ENCODE assay signal across 22 cellular contexts in genomic region chr6:87184762-87185250, GRCh38. TPM values are rescaled to one million over a fixed set of nuclear protein-coding genes. Genes with fewer than 3 reads are reported as not detected.
A peak's percentile ranks its signal among the peaks of the same experiment; 100 is the strongest.
DNase-seq lines count a peak whose midpoint lies in the region; TF ChIP-seq lines count a peak whose summit lies in the region.
"Had no signal": no experiment of that assay in that cellular context is flagged by ENCODE, and none has a peak within 500 bp of the region (broad histone marks: within the 10 kb centered on the region; RNA-seq: fewer than 3 reads in every experiment).

No MANE protein-coding gene starts in this region.

- H3K4me1 ChIP-seq in colonic mucosa = no peaks in the 10 kb centered on the region
- H3K4me1 ChIP-seq: upper lobe of right lung had no signal

- H3K27ac ChIP-seq in colonic mucosa = no peak overlapping the region
- H3K27ac ChIP-seq: esophagus muscularis mucosa, psoas muscle, skin epidermis, upper lobe of right lung had no signal

- no peaks in the 10 kb centered on the region for H3K27me3 Mint-ChIP-seq in activated naive CD4-positive, alpha-beta T cell treated with anti-CD3 and anti-CD28 coated beads, Interleukin-2, amount 50 U/mL, for 24 hours
- no peaks in the 10 kb centered on the region for H3K27me3 Mint-ChIP-seq in type B pancreatic cell
- H3K27me3 Mint-ChIP-seq: B cell, T-cell had no signal

- H3K36me3 Mint-ChIP-seq in activated naive CD4-positive, alpha-beta T cell treated with anti-CD3 and anti-CD28 coated beads, Interleukin-2, amount 50 U/mL, for 24 hours = peaks cover 19% of the 10 kb centered on the region
- peaks cover 9% of the 10 kb centered on the region for H3K36me3 Mint-ChIP-seq in type B pancreatic cell

- TF ChIP-seq POLR2A in erythroblast (IDR thresholded peaks at IDR 0.05; ENCODE audit: low read length) = no peak

- TF ChIP-seq CTCF in type B pancreatic cell (conservative IDR thresholded peaks at IDR 0.05) = no peak
- TF ChIP-seq CTCF in colonic mucosa (IDR thresholded peaks at IDR 0.05) = no peak

- no peaks in the 10 kb centered on the region for H3K27me3 ChIP-seq in colonic mucosa
- H3K27me3 ChIP-seq: esophagus muscularis mucosa, upper lobe of right lung had no signal

- H3K4me3 Mint-ChIP-seq in activated naive CD4-positive, alpha-beta T cell treated with anti-CD3 and anti-CD28 coated beads, Interleukin-2, amount 50 U/mL, for 24 hours = no peak overlapping the region
- peak overlapping the region; percentile 32 for H3K4me3 Mint-ChIP-seq in type B pancreatic cell
- H3K4me3 Mint-ChIP-seq: B cell, nephron progenitor cell, T-cell had no signal

- intact Hi-C loops in colonic mucosa (cut with DNase I) = no loop called here

- DNase-seq in DMS153 treated with DMSO at 0.1 percent for 48 hours (lab: John Stamatoyannopoulos, UW; ENCODE audit: unreplicated experiment) (peak; percentile 11), DMS153 (lab: John Stamatoyannopoulos, UW) (no peak), erythroblast (lab: John Stamatoyannopoulos, UW) (peak; percentile 4 to 19), type B pancreatic cell (ENCODE audit: extremely low spot score, unreplicated experiment) (no peak), GM19240 (ENCODE audit: insufficient read length, low spot score) (no peak), colonic mucosa (no peak)
- DNase-seq in activated naive CD4-positive, alpha-beta T cell treated with Interleukin-2 at 50 U/mL for 16 hours = no peak
- DNase-seq: 8988T; activated CD8-positive, alpha-beta memory T cell treated with anti-CD3 and anti-CD28 coated beads for 24 hours; amygdala; Karpas-422; NCI-H1436 treated with DMSO at 0.1 percent for 48 hours; NCI-H510A treated with DMSO at 0.1 percent for 48 hours; nephron progenitor cell; psoas muscle; stimulated activated CD4-positive, alpha-beta T cell treated with anti-CD3 and anti-CD28 coated beads, Interleukin-2, amount 100 ng/mL, for 48 hours; T-cell; upper lobe of right lung had no signal

- peaks cover 87% of the 10 kb centered on the region for H3K4me1 Mint-ChIP-seq in activated naive CD4-positive, alpha-beta T cell treated with anti-CD3 and anti-CD28 coated beads, Interleukin-2, amount 50 U/mL, for 24 hours
- H3K4me1 Mint-ChIP-seq in type B pancreatic cell (ENCODE audit: unreplicated experiment) = peaks cover 7% of the 10 kb centered on the region
- H3K4me1 Mint-ChIP-seq: nephron progenitor cell had no signal

- no peak overlapping the region for H3K4me3 ChIP-seq in colonic mucosa
- H3K4me3 ChIP-seq: esophagus muscularis mucosa, psoas muscle, skin epidermis, upper lobe of right lung had no signal

- H3K27ac Mint-ChIP-seq in activated naive CD4-positive, alpha-beta T cell treated with anti-CD3 and anti-CD28 coated beads, Interleukin-2, amount 50 U/mL, for 24 hours = peak overlapping the region; percentile 82
- H3K27ac Mint-ChIP-seq in type B pancreatic cell = peak overlapping the region; percentile 74
- H3K27ac Mint-ChIP-seq: B cell, nephron progenitor cell had no signal

- no peaks in the 10 kb centered on the region for H3K9me3 ChIP-seq in colonic mucosa
- H3K9me3 ChIP-seq: esophagus muscularis mucosa, psoas muscle, upper lobe of right lung had no signal

- H3K9me3 Mint-ChIP-seq in activated naive CD4-positive, alpha-beta T cell treated with anti-CD3 and anti-CD28 coated beads, Interleukin-2, amount 50 U/mL, for 24 hours = no peaks in the 10 kb centered on the region
- no peaks in the 10 kb centered on the region for H3K9me3 Mint-ChIP-seq in type B pancreatic cell
- H3K9me3 Mint-ChIP-seq: nephron progenitor cell, T-cell had no signal

- no peaks in the 10 kb centered on the region for H3K36me3 ChIP-seq in colonic mucosa
- H3K36me3 ChIP-seq: upper lobe of right lung had no signal

- no peak overlapping the region for H3K9ac ChIP-seq in colonic mucosa (ENCODE audit: low read depth in 2 of 2, low read length in 2 of 2)

RNA-seq across cellular contexts. Expression of gene ZNF292, which starts 29.4 kb away (rescaled TPM):
- total RNA-seq in type B pancreatic cell (ENCODE audit: low replicate concordance) (40.2 and 61.1 TPM in 2 replicates), colonic mucosa (10 to 100 TPM; 30.6 to 56.4 TPM)

Comparison
In these comparisons a context has a peak if more than half of its experiments do, and no peak if none do; other contexts are left out.
1. DNase-seq: peak in DMS153 treated with DMSO at 0.1 percent for 48 hours (single experiment) and erythroblast (2 of 2); none in DMS153 (single experiment), activated naive CD4-positive, alpha-beta T cell treated with Interleukin-2 at 50 U/mL for 16 hours (single experiment), type B pancreatic cell (single experiment), GM19240 (single experiment) and colonic mucosa (single experiment).